16 cellular contexts compared by ENCODE assay signal in genomic region chr16:31355701-31356100, GRCh38. TPM values are rescaled to one million over a fixed set of nuclear protein-coding genes. Genes with fewer than 3 reads are reported as not detected.
DNase-seq lines count a peak whose midpoint lies in the region; ATAC-seq and TF ChIP-seq lines count a peak whose summit lies in the region.
"Had no signal": no experiment of that assay in that cellular context is flagged by ENCODE, and none has a peak within 500 bp of the region (broad histone marks: within the 10 kb centered on the region; RNA-seq: fewer than 3 reads in every experiment).

No MANE protein-coding gene starts in this region.

- POLR2A ChIA-PET in activated CD4-positive, alpha-beta memory T cell treated with anti-CD3 and anti-CD28 coated beads, Interleukin-2, amount 10 ng/mL, durations not matched to agents 7 days and 5 days (lab: Charles Lee): interaction anchor here (0.6 to 1.3 kb wide), 2 partner anchors 17 to 518 kb away, joined by 3 read pairs; partner anchors contain the start of gene ZNF267

- H3K9me3 ChIP-seq in heart right ventricle: no peaks in the 10 kb centered on the region
- no peaks in the 10 kb centered on the region for H3K9me3 ChIP-seq in muscle layer of duodenum (ENCODE audit: control insufficient read depth in 1 of 2, low read length in 2 of 2)
- H3K9me3 ChIP-seq: body of pancreas, suprapubic skin had no signal

- CTCF ChIA-PET in activated CD4-positive, alpha-beta memory T cell treated with anti-CD3 and anti-CD28 coated beads, Interleukin-2, amount 10 ng/mL, durations not matched to agents 7 days and 5 days (lab: Charles Lee): no interaction called here

- no peak for ATAC-seq in heart right ventricle
- ATAC-seq in GM18520 (IDR thresholded peaks at IDR 0.05; ENCODE audit: unreplicated experiment): no peak
- ATAC-seq in GM21447 (IDR thresholded peaks at IDR 0.05; ENCODE audit: unreplicated experiment): no peak
- no peak for ATAC-seq in GM19023 (IDR thresholded peaks at IDR 0.05; ENCODE audit: unreplicated experiment)
- ATAC-seq: body of pancreas had no signal

- peaks cover 0 to 48% (median 8%) of the 10 kb centered on the region in 9 donors for H3K4me1 ChIP-seq in heart right ventricle
- no peaks in the 10 kb centered on the region for H3K4me1 ChIP-seq in muscle layer of duodenum (ENCODE audit: control insufficient read depth in 1 of 2, insufficient read depth in 2 of 2, low read length in 2 of 2)
- H3K4me1 ChIP-seq: body of pancreas, suprapubic skin had no signal

- peak overlapping the region; percentile 65 for H3K4me3 Mint-ChIP-seq in activated CD4-positive, alpha-beta memory T cell treated with anti-CD3 and anti-CD28 coated beads, Interleukin-2, amount 10 ng/mL, durations not matched to agents 7 days and 5 days

- peak overlapping the region; percentile 91 for H3K27ac Mint-ChIP-seq in activated CD4-positive, alpha-beta memory T cell treated with anti-CD3 and anti-CD28 coated beads, Interleukin-2, amount 10 ng/mL, durations not matched to agents 7 days and 5 days

- WGBS in heart right ventricle, 2 donors: 80 to 93% methylated on average over 8 of the region's 8 CpGs

- peak overlapping the region in 2 of 10 donors; percentile 60 to 92 for H3K27ac ChIP-seq in heart right ventricle
- H3K27ac ChIP-seq in muscle layer of duodenum (ENCODE audit: low read length): no peak overlapping the region
- H3K27ac ChIP-seq: suprapubic skin had no signal

- no peaks in the 10 kb centered on the region for H3K9me3 Mint-ChIP-seq in activated CD4-positive, alpha-beta memory T cell treated with anti-CD3 and anti-CD28 coated beads, Interleukin-2, amount 10 ng/mL, durations not matched to agents 7 days and 5 days

- no peak for TF ChIP-seq CTCF in heart right ventricle (IDR thresholded peaks at IDR 0.05)

- H3K4me3 ChIP-seq in heart right ventricle (peak overlapping the region in 2 of 10 donors; percentile 22 to 52), muscle layer of duodenum (ENCODE audit: low read depth in 1 of 2, low read length in 2 of 2) (peak overlapping the region; percentile 28 to 48)
- H3K4me3 ChIP-seq: body of pancreas, lung, suprapubic skin had no signal

- DNase-seq in cardiac septum (ENCODE audit: low spot score) (peak; percentile 50), heart right ventricle (no peak), dedifferentiated amniotic fluid mesenchymal stem cell (ENCODE audit: extremely low spot score) (no peak)
- DNase-seq in activated CD4-positive, alpha-beta memory T cell treated with anti-CD3 and anti-CD28 coated beads, Interleukin-2, amount 10 ng/mL, durations not matched to agents 7 days and 5 days: no peak
- DNase-seq: activated CD4-positive, alpha-beta T cell treated with anti-CD3 and anti-CD28 coated beads, Interleukin-2, amount 50 U/mL, for 1 hour; activated naive CD4-positive, alpha-beta T cell; body of pancreas; NCI-H187 treated with DMSO at 0.1 percent for 48 hours; T-helper 9 cell had no signal

- H3K27me3 ChIP-seq in heart right ventricle (peaks cover 0 to 12% (median 0%) of the 10 kb centered on the region in 7 donors), muscle layer of duodenum (ENCODE audit: low read depth, low read length) (no peaks in the 10 kb centered on the region)
- H3K27me3 ChIP-seq: body of pancreas, suprapubic skin had no signal

- peaks cover 64% of the 10 kb centered on the region for H3K4me1 Mint-ChIP-seq in activated CD4-positive, alpha-beta memory T cell treated with anti-CD3 and anti-CD28 coated beads, Interleukin-2, amount 10 ng/mL, durations not matched to agents 7 days and 5 days

- peaks cover 3% of the 10 kb centered on the region for H3K27me3 Mint-ChIP-seq in activated CD4-positive, alpha-beta memory T cell treated with anti-CD3 and anti-CD28 coated beads, Interleukin-2, amount 10 ng/mL, durations not matched to agents 7 days and 5 days

- peaks cover 10% of the 10 kb centered on the region for H3K36me3 Mint-ChIP-seq in activated CD4-positive, alpha-beta memory T cell treated with anti-CD3 and anti-CD28 coated beads, Interleukin-2, amount 10 ng/mL, durations not matched to agents 7 days and 5 days (ENCODE audit: low read depth)

- intact Hi-C loops in cardiac septum (cut with DNase I) (no loop called here), heart right ventricle (cut with DNase I) (no loop called here)

- no peaks in the 10 kb centered on the region for H3K36me3 ChIP-seq in heart right ventricle
- H3K36me3 ChIP-seq in muscle layer of duodenum (ENCODE audit: control insufficient read depth in 1 of 2, insufficient read depth in 2 of 2, low read length in 2 of 2): no peaks in the 10 kb centered on the region
- H3K36me3 ChIP-seq: suprapubic skin had no signal

RNA-seq across cellular contexts. Expression of gene ITGAX, which starts 0.7 kb away (rescaled TPM):
- 5.9 TPM for total RNA-seq in cardiac septum
- total RNA-seq in heart right ventricle: 10 to 100 TPM in 1 of 10 donors, 1 to 10 TPM in 7, under 1 TPM in 2; 0.79 to 18.5 (median 2.2) TPM
- 1 to 10 TPM; 1.3 to 1.6 TPM for polyA plus RNA-seq in heart right ventricle
- total RNA-seq in activated CD4-positive, alpha-beta memory T cell treated with anti-CD3 and anti-CD28 coated beads, Interleukin-2, amount 10 ng/mL, durations not matched to agents 7 days and 5 days: 10 to 100 TPM; 42.0 to 43.2 TPM
- total RNA-seq: NCI-H460 had no signal

RNA-seq across cellular contexts. Expression of gene ITGAD, which starts 37.4 kb away (rescaled TPM):
- total RNA-seq in cardiac septum: not detected
- under 1 TPM in 1 of 10 donors, not detected in 9; 0.39 TPM for total RNA-seq in heart right ventricle
- under 1 TPM in 1 of 2 donors, not detected in 1; 0.01 TPM for polyA plus RNA-seq in heart right ventricle
- not detected for total RNA-seq in activated CD4-positive, alpha-beta memory T cell treated with anti-CD3 and anti-CD28 coated beads, Interleukin-2, amount 10 ng/mL, durations not matched to agents 7 days and 5 days
- total RNA-seq: body of pancreas, NCI-H460, suprapubic skin had no signal
